Comparison of ENCODE assay signal across 1 cellular context in genomic region chr2:113219889-113220641, GRCh38.
TF ChIP-seq lines count a peak whose summit lies in the region.

No MANE protein-coding gene starts in this region.

TF ChIP-seq in HepG2, 621 proteins besides CTCF, POLR2A, EP300 and RAD21 (continued from another document and continues in another):
- TF ChIP-seq ZHX2 (IDR thresholded peaks at IDR 0.05; ENCODE audit: low read depth) (no peak), ZHX2 (CRISPR knock-in tag; IDR thresholded peaks at IDR 0.05; ENCODE audit: borderline replicate concordance) (no peak), CSRNP1 (CRISPR knock-in tag; IDR thresholded peaks at IDR 0.05) (no peak), LCORL (IDR thresholded peaks at IDR 0.05) (no peak), LCORL (CRISPR knock-in tag; IDR thresholded peaks at IDR 0.05) (peak; percentile 67), DMTF1 (CRISPR knock-in tag; IDR thresholded peaks at IDR 0.05) (no peak), RNF219 (CRISPR knock-in tag; IDR thresholded peaks at IDR 0.05) (0 out of 2 replicates have a peak, but pooled peaks have one; percentile 29), ERF (CRISPR knock-in tag; IDR thresholded peaks at IDR 0.05) (peak; percentile 76), ZNF292 (CRISPR knock-in tag; IDR thresholded peaks at IDR 0.05; ENCODE audit: borderline replicate concordance, low read depth) (peak; percentile 69; the same call in 1 of the 2 replicates), CREB1 (IDR thresholded peaks at IDR 0.05) (no peak), CREB1 (CRISPR knock-in tag; IDR thresholded peaks at IDR 0.05) (no peak), HMGXB4 (CRISPR knock-in tag; IDR thresholded peaks at IDR 0.05; ENCODE audit: borderline replicate concordance in 1 of 2, low read depth in 1 of 2) (peak; percentile 56 to 64; a peak in 1 of 4 replicates), ZNF501 (CRISPR knock-in tag; IDR thresholded peaks at IDR 0.05) (peak; percentile 78), CEBPZ (IDR thresholded peaks at IDR 0.05; ENCODE audit: low read length) (no peak), PAXIP1 (CRISPR knock-in tag; conservative IDR thresholded peaks at IDR 0.05) (peak; percentile 73), TOPORS (CRISPR knock-in tag; IDR thresholded peaks at IDR 0.05) (0 out of 2 replicates have a peak, but pooled peaks have one; percentile 32), REPIN1 (CRISPR knock-in tag; IDR thresholded peaks at IDR 0.05; ENCODE audit: borderline replicate concordance, low read depth) (peak; percentile 35; the same call in 1 of the 2 replicates), HDAC2 (CRISPR knock-in tag; IDR thresholded peaks at IDR 0.05) (peak; percentile 20; the same call in 1 of the 2 replicates), ASH2L (IDR thresholded peaks at IDR 0.05; ENCODE audit: insufficient read length, low read depth, low read length) (peak; percentile 28), IRF2 (CRISPR knock-in tag; IDR thresholded peaks at IDR 0.05) (peak; percentile 42; the same call in 1 of the 2 replicates), ZNF350 (CRISPR knock-in tag; IDR thresholded peaks at IDR 0.05; ENCODE audit: borderline replicate concordance, low read depth) (peak; percentile 54; the same call in 1 of the 2 replicates), DR1 (CRISPR knock-in tag; IDR thresholded peaks at IDR 0.05) (peak; percentile 85; the same call in 1 of the 2 replicates), NCOA2 (CRISPR knock-in tag; IDR thresholded peaks at IDR 0.05) (peak; percentile 61; the same call in 1 of the 2 replicates), ZNF253 (CRISPR knock-in tag; IDR thresholded peaks at IDR 0.05; ENCODE audit: borderline replicate concordance) (no peak), TBP (CRISPR knock-in tag; IDR thresholded peaks at IDR 0.05) (no peak), NR1H2 (CRISPR knock-in tag; IDR thresholded peaks at IDR 0.05; ENCODE audit: borderline replicate concordance, low read depth) (peak; percentile 85; the same call in 1 of the 2 replicates)
